In genomic region chr4:67273676-67274075, GRCh38 we compare ENCODE assay signal across 18 cellular contexts.
DNase-seq lines count a peak whose midpoint lies in the region; ATAC-seq, FAIRE-seq and TF ChIP-seq lines count a peak whose summit lies in the region.
"Had no signal": no experiment of that assay in that cellular context is flagged by ENCODE, and none has a peak within 500 bp of the region (broad histone marks: within the 10 kb centered on the region; RNA-seq: fewer than 3 reads in every experiment).

No MANE protein-coding gene starts in this region.

- no peak overlapping the region for H3K4me3 ChIP-seq in bronchial epithelial cell (ENCODE audit: low read depth, low read length)
- H3K4me3 ChIP-seq: A549 had no signal

- peaks cover 8% of the 10 kb centered on the region for H3K9me3 Mint-ChIP-seq in Calu3 (ENCODE audit: low read depth, unreplicated experiment)

- H3K4me1 Mint-ChIP-seq in Calu3 (ENCODE audit: low read depth, unreplicated experiment), result no peaks in the 10 kb centered on the region
- H3K4me1 Mint-ChIP-seq: CD4-positive, alpha-beta memory T cell; IgD-negative memory B cell had no signal

- TF ChIP-seq CTCF in Calu3 (IDR thresholded peaks at IDR 0.05; ENCODE audit: unreplicated experiment), result no peak
- no peak for TF ChIP-seq CTCF in bronchial epithelial cell (IDR thresholded peaks at IDR 0.05; ENCODE audit: insufficient read depth, low read length, severe bottlenecking)

- ATAC-seq in GM18511 (IDR thresholded peaks at IDR 0.05; ENCODE audit: unreplicated experiment), result no peak
- ATAC-seq: A549, HCT116 had no signal

- no peaks in the 10 kb centered on the region for H3K27me3 Mint-ChIP-seq in Calu3 (ENCODE audit: unreplicated experiment)
- H3K27me3 Mint-ChIP-seq: CD4-positive, alpha-beta memory T cell; IgD-negative memory B cell had no signal

- H3K36me3 Mint-ChIP-seq in Calu3 (ENCODE audit: insufficient read depth, unreplicated experiment), result no peaks in the 10 kb centered on the region
- H3K36me3 Mint-ChIP-seq: CD4-positive, alpha-beta memory T cell; IgD-negative memory B cell had no signal

- CTCF ChIA-PET in Calu3 (lab: Charles Lee), result no interaction called here

- DNase-seq in COLO668 (lab: John Stamatoyannopoulos, UW; ENCODE audit: unreplicated experiment) (peak; percentile 30), Calu3 (peak; percentile 0), NCI-H510A (lab: John Stamatoyannopoulos, UW) (peak; percentile 38), bronchial epithelial cell (ENCODE audit: low read depth) (no peak), SKM-1 treated with dmso at 0.1 percent for 144 hours (lab: John Stamatoyannopoulos, UW; ENCODE audit: unreplicated experiment) (no peak), GM12891 (ENCODE audit: insufficient read length, low spot score) (no peak)
- DNase-seq: BE2C; CD4-positive, alpha-beta memory T cell; COR-L47; DMS79; KG1 had no signal

- FAIRE-seq in bronchial epithelial cell (lab: Jason Lieb, UNC) (peak; percentile 18), GM12891 (lab: Jason Lieb, UNC) (no peak)
- FAIRE-seq: A549, G401.6, GM12892, H54 had no signal

- no peak overlapping the region for H3K4me3 Mint-ChIP-seq in Calu3 (ENCODE audit: low read depth, unreplicated experiment)
- H3K4me3 Mint-ChIP-seq: CD4-positive, alpha-beta memory T cell; IgD-negative memory B cell had no signal

- H3K36me3 ChIP-seq in bronchial epithelial cell (ENCODE audit: control insufficient read depth, insufficient read depth, low read length), result no peaks in the 10 kb centered on the region
- H3K36me3 ChIP-seq: BE2C had no signal

- no TSS peak for BruUV-seq in Calu3 (replicated peaks; lab: Mats Ljungman, UMichigan)

- no peak for TF ChIP-seq POLR2A in GM12891 (IDR thresholded peaks at IDR 0.05; ENCODE audit: low read depth, low read length)

- intact Hi-C loops in Calu3 (cut with micrococcal nuclease; ENCODE audit: unreplicated experiment), result no loop called here

- H3K27ac Mint-ChIP-seq in Calu3 (ENCODE audit: unreplicated experiment), result no peak overlapping the region
- H3K27ac Mint-ChIP-seq: CD4-positive, alpha-beta memory T cell; IgD-negative memory B cell had no signal

- no peaks in the 10 kb centered on the region for H3K27me3 ChIP-seq in bronchial epithelial cell (ENCODE audit: control insufficient read depth, insufficient read depth, low read length)
- H3K27me3 ChIP-seq: BE2C had no signal

TF ChIP-seq in GM12891, 5 proteins besides CTCF, POLR2A, EP300 and RAD21:
- TF ChIP-seq TAF1 (IDR thresholded peaks at IDR 0.05; ENCODE audit: low read depth, low read length) (no peak), POLR2AphosphoS5 (IDR thresholded peaks at IDR 0.05; ENCODE audit: low read depth, low read length) (no peak), POU2F2 (IDR thresholded peaks at IDR 0.05; ENCODE audit: low read depth, low read length) (no peak), PAX5 (IDR thresholded peaks at IDR 0.05; ENCODE audit: insufficient read depth, low read length, severe bottlenecking) (no peak), SPI1 (IDR thresholded peaks at IDR 0.05; ENCODE audit: low read depth, low read length) (no peak)

Comparison
In these comparisons a context has a peak if more than half of its experiments do, and no peak if none do; other contexts are left out.
1. DNase-seq: peak in COLO668 (single experiment), Calu3 (single experiment) and NCI-H510A (single experiment); none in bronchial epithelial cell (single experiment), SKM-1 treated with dmso at 0.1 percent for 144 hours (single experiment) and GM12891 (single experiment).